Comparison of ENCODE assay signal across 1 cellular context in genomic region chr1:48718116-48718630, GRCh38.
TF ChIP-seq lines count a peak whose summit lies in the region.

No MANE protein-coding gene starts in this region.

TF ChIP-seq in GM23338, 12 proteins besides CTCF, POLR2A, EP300 and RAD21 (continued from another document):
- TF ChIP-seq ETS1 (IDR thresholded peaks at IDR 0.05) (no peak), NANOG (IDR thresholded peaks at IDR 0.05; ENCODE audit: borderline replicate concordance) (no peak), CREB1 (CRISPR knock-in tag; IDR thresholded peaks at IDR 0.05; ENCODE audit: low read depth) (no peak), ZNF331 (CRISPR knock-in tag; IDR thresholded peaks at IDR 0.05; ENCODE audit: low read depth) (no peak)
